ENCODE assay signal across 1 cellular context in genomic region chr6:150260931-150261330, GRCh38.
TF ChIP-seq lines count a peak whose summit lies in the region.

No MANE protein-coding gene starts in this region.

TF ChIP-seq in K562, 482 proteins besides CTCF, POLR2A, EP300 and RAD21:
- TF ChIP-seq ZNF316 (IDR thresholded peaks at IDR 0.05) = peak; percentile 69
- no peak for TF ChIP-seq CEBPZ (IDR thresholded peaks at IDR 0.05; ENCODE audit: borderline replicate concordance, low read depth, low read length)
- no peak for TF ChIP-seq NFIC (IDR thresholded peaks at IDR 0.05)
- TF ChIP-seq, protein P1, sequence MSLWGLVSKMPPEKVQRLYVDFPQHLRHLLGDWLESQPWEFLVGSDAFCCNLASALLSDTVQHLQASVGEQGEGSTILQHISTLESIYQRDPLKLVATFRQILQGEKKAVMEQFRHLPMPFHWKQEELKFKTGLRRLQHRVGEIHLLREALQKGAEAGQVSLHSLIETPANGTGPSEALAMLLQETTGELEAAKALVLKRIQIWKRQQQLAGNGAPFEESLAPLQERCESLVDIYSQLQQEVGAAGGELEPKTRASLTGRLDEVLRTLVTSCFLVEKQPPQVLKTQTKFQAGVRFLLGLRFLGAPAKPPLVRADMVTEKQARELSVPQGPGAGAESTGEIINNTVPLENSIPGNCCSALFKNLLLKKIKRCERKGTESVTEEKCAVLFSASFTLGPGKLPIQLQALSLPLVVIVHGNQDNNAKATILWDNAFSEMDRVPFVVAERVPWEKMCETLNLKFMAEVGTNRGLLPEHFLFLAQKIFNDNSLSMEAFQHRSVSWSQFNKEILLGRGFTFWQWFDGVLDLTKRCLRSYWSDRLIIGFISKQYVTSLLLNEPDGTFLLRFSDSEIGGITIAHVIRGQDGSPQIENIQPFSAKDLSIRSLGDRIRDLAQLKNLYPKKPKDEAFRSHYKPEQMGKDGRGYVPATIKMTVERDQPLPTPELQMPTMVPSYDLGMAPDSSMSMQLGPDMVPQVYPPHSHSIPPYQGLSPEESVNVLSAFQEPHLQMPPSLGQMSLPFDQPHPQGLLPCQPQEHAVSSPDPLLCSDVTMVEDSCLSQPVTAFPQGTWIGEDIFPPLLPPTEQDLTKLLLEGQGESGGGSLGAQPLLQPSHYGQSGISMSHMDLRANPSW (CRISPR knock-in tag; IDR thresholded peaks at IDR 0.05) = no peak
- 0 out of 2 replicates have a peak, but pooled peaks have one; percentile 36 for TF ChIP-seq MAFG (tag; conservative IDR thresholded peaks at IDR 0.05)
- no peak for TF ChIP-seq CREBBP (IDR thresholded peaks at IDR 0.05; ENCODE audit: low read depth, low read length)
- TF ChIP-seq MAFF (IDR thresholded peaks at IDR 0.05; ENCODE audit: low read length) = 0 out of 2 replicates have a peak, but pooled peaks have one; percentile 17
- TF ChIP-seq C11orf30 (IDR thresholded peaks at IDR 0.05; ENCODE audit: low read depth) = peak; percentile 62; the same call in 1 of the 2 replicates
